ENCODE assay signal across 17 cellular contexts in genomic region chr7:96026606-96027005, GRCh38.
DNase-seq lines count a peak whose midpoint lies in the region; ATAC-seq and TF ChIP-seq lines count a peak whose summit lies in the region.
"Had no signal": no experiment of that assay in that cellular context is flagged by ENCODE, and none has a peak within 500 bp of the region (broad histone marks: within the 10 kb centered on the region; RNA-seq: fewer than 3 reads in every experiment).

No MANE protein-coding gene starts in this region.

- H3K79me2 ChIP-seq in fibroblast of lung (ENCODE audit: control insufficient read depth, insufficient read depth, low read length): no peaks in the 10 kb centered on the region
- H3K79me2 ChIP-seq in osteoblast (ENCODE audit: insufficient read depth, low read length): no peaks in the 10 kb centered on the region

- H3K4me3 ChIP-seq in fibroblast of lung (replicated peaks in 1 of 4; ENCODE audit: control extremely low read depth in 1 of 4, insufficient read depth in 1 of 4, low read depth in 3 of 4, low read length in 4 of 4) (no peak overlapping the region), osteoblast (ENCODE audit: insufficient read depth, low read length) (no peak overlapping the region)
- H3K4me3 ChIP-seq: BLaER1, K562 had no signal

- H3K4me1 ChIP-seq in fibroblast of lung (ENCODE audit: control insufficient read depth, extremely low read depth, insufficient read depth, low read length): no peaks in the 10 kb centered on the region
- peaks cover 7% of the 10 kb centered on the region for H3K4me1 ChIP-seq in osteoblast (ENCODE audit: insufficient read depth, low read length)

- H3K4me1 Mint-ChIP-seq in stimulated activated naive B cell treated with anti-CD40 and anti-IgM and Interleukin-4, amounts not matched to agents 10 μg/mL and 1 μg/mL and 100 μg/mL, for 72 hours: no peaks in the 10 kb centered on the region

- no peaks in the 10 kb centered on the region for H3K9me3 ChIP-seq in fibroblast of lung (ENCODE audit: control insufficient read depth, insufficient read depth, low read depth, low read length)
- H3K9me3 ChIP-seq in osteoblast (ENCODE audit: low read depth, low read length): no peaks in the 10 kb centered on the region
- H3K9me3 ChIP-seq: BLaER1 had no signal

- H4K20me1 ChIP-seq in fibroblast of lung (ENCODE audit: control insufficient read depth, extremely low read depth, insufficient read depth, low read length) (no peaks in the 10 kb centered on the region), osteoblast (ENCODE audit: insufficient read depth, low read length) (no peaks in the 10 kb centered on the region)
- H4K20me1 ChIP-seq: BLaER1 had no signal

- H3K27me3 Mint-ChIP-seq in stimulated activated naive B cell treated with anti-CD40 and anti-IgM and Interleukin-4, amounts not matched to agents 10 μg/mL and 1 μg/mL and 100 μg/mL, for 72 hours: peaks cover 0 to 13% of the 10 kb centered on the region in 2 donors

- H3K4me2 ChIP-seq in fibroblast of lung (ENCODE audit: extremely low read depth, insufficient read depth, low read length) (no peak overlapping the region), osteoblast (ENCODE audit: insufficient read depth, low read length) (no peak overlapping the region)
- H3K4me2 ChIP-seq: BLaER1 had no signal

- no peaks in the 10 kb centered on the region for H3K36me3 Mint-ChIP-seq in stimulated activated naive B cell treated with anti-CD40 and anti-IgM and Interleukin-4, amounts not matched to agents 10 μg/mL and 1 μg/mL and 100 μg/mL, for 72 hours

- no peak overlapping the region for H3K9ac ChIP-seq in fibroblast of lung (ENCODE audit: insufficient read depth, low read length)
- H3K9ac ChIP-seq: BLaER1 had no signal

- no peak overlapping the region for H3K27ac Mint-ChIP-seq in stimulated activated naive B cell treated with anti-CD40 and anti-IgM and Interleukin-4, amounts not matched to agents 10 μg/mL and 1 μg/mL and 100 μg/mL, for 72 hours

- no peak for ATAC-seq in stimulated activated naive B cell treated with anti-CD40 and anti-IgM and Interleukin-4, amounts not matched to agents 10 μg/mL and 1 μg/mL and 100 μg/mL, for 72 hours (replicated peaks)
- no peak for ATAC-seq in HG03378 (IDR thresholded peaks at IDR 0.05; ENCODE audit: unreplicated experiment)
- ATAC-seq: K562 had no signal

- no peak overlapping the region for H3K27ac ChIP-seq in fibroblast of lung (ENCODE audit: insufficient read depth, low read length)
- H3K27ac ChIP-seq in osteoblast (ENCODE audit: low read depth, low read length): no peak overlapping the region
- H3K27ac ChIP-seq: BLaER1 had no signal

- H3K36me3 ChIP-seq in fibroblast of lung (ENCODE audit: control insufficient read depth, insufficient read depth, low read length) (no peaks in the 10 kb centered on the region), osteoblast (ENCODE audit: insufficient read depth, low read length) (no peaks in the 10 kb centered on the region)
- H3K36me3 ChIP-seq: BLaER1 had no signal

- DNase-seq in Ammon's horn (ENCODE audit: low spot score): peak; percentile 37
- DNase-seq in M059J (ENCODE audit: low read depth): peak; percentile 4
- peak; percentile 7 to 72 for DNase-seq in fibroblast of lung (ENCODE audit: low read depth in 2 of 2)
- DNase-seq in osteoblast (ENCODE audit: insufficient read length, low spot score, missing footprints): peak; percentile 25
- no peak for DNase-seq in stimulated activated naive B cell treated with anti-CD40 and anti-IgM and Interleukin-4, amounts not matched to agents 10 μg/mL and 1 μg/mL and 100 μg/mL, for 72 hours
- DNase-seq in NCI-H748 (lab: John Stamatoyannopoulos, UW; ENCODE audit: unreplicated experiment): no peak
- DNase-seq in NOMO-1 treated with DMSO at 0.1 percent for 48 hours (lab: John Stamatoyannopoulos, UW; ENCODE audit: unreplicated experiment): no peak
- DNase-seq: DMS153, HCEC 1CT, NCI-H1092 treated with DMSO at 0.1 percent for 48 hours, NCI-H187, NCI-H446 treated with DMSO at 0.1 percent for 48 hours, NCI-H82, RPMI8226 had no signal

- no peak overlapping the region for H3K4me3 Mint-ChIP-seq in stimulated activated naive B cell treated with anti-CD40 and anti-IgM and Interleukin-4, amounts not matched to agents 10 μg/mL and 1 μg/mL and 100 μg/mL, for 72 hours

- TF ChIP-seq CTCF in fibroblast of lung (conservative IDR thresholded peaks at IDR 0.05 in 1 of 2, IDR thresholded peaks at IDR 0.05 in 1 of 2; ENCODE audit: low read depth in 1 of 2, low read length in 2 of 2): no peak
- no peak for TF ChIP-seq CTCF in osteoblast (IDR thresholded peaks at IDR 0.05; ENCODE audit: extremely low read depth, low read depth, low read length)

- H3K27me3 ChIP-seq in fibroblast of lung (ENCODE audit: control insufficient read depth, insufficient read depth, low read length) (no peaks in the 10 kb centered on the region), osteoblast (ENCODE audit: insufficient read depth, low read length) (no peaks in the 10 kb centered on the region)
- H3K27me3 ChIP-seq: BLaER1 had no signal

- no peak overlapping the region for H2AFZ ChIP-seq in fibroblast of lung (ENCODE audit: low read length)
- no peak overlapping the region for H2AFZ ChIP-seq in osteoblast (ENCODE audit: low read length)

- no peaks in the 10 kb centered on the region for H3K9me3 Mint-ChIP-seq in stimulated activated naive B cell treated with anti-CD40 and anti-IgM and Interleukin-4, amounts not matched to agents 10 μg/mL and 1 μg/mL and 100 μg/mL, for 72 hours

Comparison
In these comparisons a context has a peak if more than half of its experiments do, and no peak if none do; other contexts are left out.
1. DNase-seq: peak in Ammon's horn (single experiment), M059J (single experiment), fibroblast of lung (2 of 2) and osteoblast (single experiment); none in stimulated activated naive B cell treated with anti-CD40 and anti-IgM and Interleukin-4, amounts not matched to agents 10 μg/mL and 1 μg/mL and 100 μg/mL, for 72 hours (single experiment), NCI-H748 (single experiment) and NOMO-1 treated with DMSO at 0.1 percent for 48 hours (single experiment).